In the genomic region with DNA sequence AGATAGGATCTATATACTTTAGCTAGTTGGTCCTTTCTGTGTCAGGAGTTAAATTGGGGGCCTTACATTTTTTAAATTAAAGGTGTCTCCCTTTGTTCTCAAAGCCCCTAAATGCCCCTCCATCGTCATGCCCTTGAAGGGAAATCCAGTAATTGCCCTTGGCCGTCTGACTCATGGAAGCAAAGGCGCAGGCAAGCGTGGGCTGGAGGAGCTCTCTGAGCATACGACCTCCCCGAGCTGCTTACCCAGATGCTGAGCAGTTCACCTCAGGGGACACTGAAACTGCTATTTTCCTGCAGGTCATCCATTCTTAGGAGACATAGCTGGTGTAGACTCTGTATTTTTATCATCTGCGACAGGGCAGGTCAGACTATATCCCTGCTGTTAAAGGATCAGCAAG, we compare ENCODE assay signal across 27 cellular contexts. TPM values are rescaled to one million over a fixed set of nuclear protein-coding genes. Genes with fewer than 3 reads are reported as not detected.
"Had no signal": no experiment of that assay in that cellular context is flagged by ENCODE, and none has a peak within 500 bp of the region (broad histone marks: within the 10 kb centered on the region; RNA-seq: fewer than 3 reads in every experiment).

No MANE protein-coding gene starts in this region.

- ATAC-seq: activated CD4-positive, alpha-beta T cell treated with anti-CD3 and anti-CD28 coated beads for 36 hours; esophagus mucosa; heart right ventricle; pancreas; stimulated activated naive B cell treated with anti-CD40 and anti-IgM and Interleukin-4, amounts not matched to agents 10 μg/mL and 1 μg/mL and 100 μg/mL, for 72 hours; upper lobe of right lung had no signal

- DNase-seq: activated CD4-positive, alpha-beta T cell treated with anti-CD3 and anti-CD28 coated beads for 36 hours; activated CD4-positive, CD25-positive, alpha-beta regulatory T cell; activated gamma-delta T cell; activated naive CD4-positive, alpha-beta T cell treated with anti-CD3 and anti-CD28 coated beads, Interleukin-2, amount 10 ng/mL, durations not matched to agents 7 days and 5 days; activated naive CD8-positive, alpha-beta T cell treated with anti-CD3 and anti-CD28 coated beads, Interleukin-2, amount 10 ng/mL, durations not matched to agents 7 days and 5 days; cortex of kidney; foreskin melanocyte; heart right ventricle; left ventricle myocardium inferior; naive B cell; nephron progenitor cell; pancreas; sigmoid colon; stimulated activated CD4-positive, alpha-beta T cell treated with anti-CD3 and anti-CD28 coated beads, Interleukin-15, amount 100 ng/mL, for 24 hours; stimulated activated CD4-positive, alpha-beta T cell treated with anti-CD3 and anti-CD28 coated beads, Interleukin-2, amount 100 ng/mL, for 24 hours; stimulated activated naive B cell treated with anti-CD40 and anti-IgM and Interleukin-4, amounts not matched to agents 10 μg/mL and 1 μg/mL and 100 μg/mL, for 72 hours; stomach; T-helper 1 cell; tibial artery; upper lobe of right lung had no signal

- FAIRE-seq: endothelial cell of umbilical vein, islet of Langerhans, pancreas had no signal

- H3K4me2 ChIP-seq: smooth muscle cell had no signal

- H3K4me1 ChIP-seq: pancreas, prostate gland, sigmoid colon, stomach, upper lobe of right lung had no signal

- H3K4me3 ChIP-seq: heart right ventricle, left ventricle myocardium inferior, pancreas, prostate gland, sigmoid colon, smooth muscle cell, stomach, tibial artery, upper lobe of right lung had no signal

- H3K36me3 Mint-ChIP-seq: activated naive CD4-positive, alpha-beta T cell treated with anti-CD3 and anti-CD28 coated beads, Interleukin-2, amount 10 ng/mL, durations not matched to agents 7 days and 5 days; activated naive CD8-positive, alpha-beta T cell treated with anti-CD3 and anti-CD28 coated beads, Interleukin-2, amount 10 ng/mL, durations not matched to agents 7 days and 5 days; naive B cell; stimulated activated naive B cell treated with anti-CD40 and anti-IgM and Interleukin-4, amounts not matched to agents 10 μg/mL and 1 μg/mL and 100 μg/mL, for 72 hours had no signal

- H3K4me1 Mint-ChIP-seq: activated CD4-positive, alpha-beta T cell treated with anti-CD3 and anti-CD28 coated beads for 36 hours; activated naive CD4-positive, alpha-beta T cell treated with anti-CD3 and anti-CD28 coated beads, Interleukin-2, amount 10 ng/mL, durations not matched to agents 7 days and 5 days; activated naive CD8-positive, alpha-beta T cell treated with anti-CD3 and anti-CD28 coated beads, Interleukin-2, amount 10 ng/mL, durations not matched to agents 7 days and 5 days; naive B cell; stimulated activated naive B cell treated with anti-CD40 and anti-IgM and Interleukin-4, amounts not matched to agents 10 μg/mL and 1 μg/mL and 100 μg/mL, for 72 hours had no signal

- H3K27ac Mint-ChIP-seq: activated CD4-positive, alpha-beta T cell treated with anti-CD3 and anti-CD28 coated beads for 36 hours; activated naive CD4-positive, alpha-beta T cell treated with anti-CD3 and anti-CD28 coated beads, Interleukin-2, amount 10 ng/mL, durations not matched to agents 7 days and 5 days; activated naive CD8-positive, alpha-beta T cell treated with anti-CD3 and anti-CD28 coated beads, Interleukin-2, amount 10 ng/mL, durations not matched to agents 7 days and 5 days; activated T-helper 1 cell treated with anti-CD3 and anti-CD28 coated beads, Interleukin-12 subunit alpha, Interleukin-12 subunit beta, Interleukin-2, Interleukin-4 antibody, amounts not matched to agents 30 ng/mL and 10 ng/mL and 1 ng/mL, durations not matched to agents 14 hours and 24 hours and 36 hours; naive B cell; nephron progenitor cell; stimulated activated naive B cell treated with anti-CD40 and anti-IgM and Interleukin-4, amounts not matched to agents 10 μg/mL and 1 μg/mL and 100 μg/mL, for 72 hours; T-helper 2 cell treated with Interferon-gamma antibody and Interleukin-4, amounts not matched to agents 5 μg/mL and 100 μg/mL, for 36 hours had no signal

- H3K4me3 Mint-ChIP-seq: activated CD4-positive, alpha-beta T cell treated with anti-CD3 and anti-CD28 coated beads for 36 hours; activated naive CD4-positive, alpha-beta T cell treated with anti-CD3 and anti-CD28 coated beads, Interleukin-2, amount 10 ng/mL, durations not matched to agents 7 days and 5 days; activated naive CD8-positive, alpha-beta T cell treated with anti-CD3 and anti-CD28 coated beads, Interleukin-2, amount 10 ng/mL, durations not matched to agents 7 days and 5 days; activated T-helper 1 cell treated with anti-CD3 and anti-CD28 coated beads, Interleukin-12 subunit alpha, Interleukin-12 subunit beta, Interleukin-2, Interleukin-4 antibody, amounts not matched to agents 30 ng/mL and 10 ng/mL and 1 ng/mL, durations not matched to agents 14 hours and 24 hours and 36 hours; naive B cell; nephron progenitor cell; stimulated activated naive B cell treated with anti-CD40 and anti-IgM and Interleukin-4, amounts not matched to agents 10 μg/mL and 1 μg/mL and 100 μg/mL, for 72 hours; T-helper 2 cell treated with Interferon-gamma antibody and Interleukin-4, amounts not matched to agents 5 μg/mL and 100 μg/mL, for 36 hours had no signal

- H3K36me3 ChIP-seq: heart right ventricle, left ventricle myocardium inferior, pancreas, prostate gland, sigmoid colon, stomach, tibial artery, upper lobe of right lung had no signal

- H3K27ac ChIP-seq: left ventricle myocardium inferior, pancreas, prostate gland, sigmoid colon, stomach, upper lobe of right lung had no signal

- H3K9me3 ChIP-seq: heart right ventricle, left ventricle myocardium inferior, pancreas, prostate gland, sigmoid colon, stomach, tibial artery, upper lobe of right lung had no signal

- H3K27me3 ChIP-seq: heart right ventricle, pancreas, sigmoid colon, stomach, tibial artery, upper lobe of right lung had no signal

- H3K9me3 Mint-ChIP-seq: activated naive CD4-positive, alpha-beta T cell treated with anti-CD3 and anti-CD28 coated beads, Interleukin-2, amount 10 ng/mL, durations not matched to agents 7 days and 5 days; activated naive CD8-positive, alpha-beta T cell treated with anti-CD3 and anti-CD28 coated beads, Interleukin-2, amount 10 ng/mL, durations not matched to agents 7 days and 5 days; activated T-helper 1 cell treated with anti-CD3 and anti-CD28 coated beads, Interleukin-12 subunit alpha, Interleukin-12 subunit beta, Interleukin-2, Interleukin-4 antibody, amounts not matched to agents 30 ng/mL and 10 ng/mL and 1 ng/mL, durations not matched to agents 14 hours and 24 hours and 36 hours; naive B cell; nephron progenitor cell; stimulated activated naive B cell treated with anti-CD40 and anti-IgM and Interleukin-4, amounts not matched to agents 10 μg/mL and 1 μg/mL and 100 μg/mL, for 72 hours; T-helper 2 cell treated with Interferon-gamma antibody and Interleukin-4, amounts not matched to agents 5 μg/mL and 100 μg/mL, for 36 hours had no signal

RNA-seq across cellular contexts. Expression of a gene that starts 23.0 kb away (rescaled TPM):
- total RNA-seq: activated CD4-positive, alpha-beta T cell treated with anti-CD3 and anti-CD28 coated beads for 36 hours; activated naive CD8-positive, alpha-beta T cell treated with anti-CD3 and anti-CD28 coated beads, Interleukin-2, amount 10 ng/mL, durations not matched to agents 7 days and 5 days; activated T-helper 1 cell treated with anti-CD3 and anti-CD28 coated beads, Interleukin-12 subunit alpha, Interleukin-12 subunit beta, Interleukin-2, Interleukin-4 antibody, amounts not matched to agents 30 ng/mL and 10 ng/mL and 1 ng/mL, durations not matched to agents 14 hours and 24 hours and 36 hours; upper lobe of right lung had no signal
